24 cellular contexts compared by ENCODE assay signal in genomic region chr6:80696268-80696667, GRCh38.
"Had no signal": no experiment of that assay in that cellular context is flagged by ENCODE, and none has a peak within 500 bp of the region (broad histone marks: within the 10 kb centered on the region; RNA-seq: fewer than 3 reads in every experiment).

No MANE protein-coding gene starts in this region.

- H3K9me3 ChIP-seq: Peyer's patch, SJCRH30 had no signal

- DNase-seq: IMR-90; Karpas-422; KG1; MG63; NCI-H1092; NCI-H1105 treated with DMSO at 0.1 percent for 48 hours; NCI-H1417 treated with DMSO at 0.1 percent for 48 hours; NCI-H146; NCI-H1694 treated with DMSO at 0.1 percent for 48 hours; NCI-H1930; NCI-H2081; NCI-H2107; NCI-H2227 treated with DMSO at 0.1 percent for 48 hours; NCI-H524; NCI-H526 treated with DMSO at 0.1 percent for 48 hours; NCI-H748 treated with DMSO at 0.1 percent for 48 hours; NK-92 treated with Interleukin-12 subunit alpha and Interleukin-12 subunit beta, amount 100 ng/mL, for 24 hours; PC-9; Peyer's patch; SHP77 treated with DMSO at 0.1 percent for 48 hours; SJCRH30 had no signal

- H3K4me2 ChIP-seq: PC-9 had no signal

- H3K4me1 ChIP-seq: Peyer's patch, SJCRH30 had no signal

- ATAC-seq: HepG2, Right ventricle myocardium inferior, SK-N-SH treated with all-trans-retinoic acid at 6 μM for 48 hours had no signal

- H3K27me3 ChIP-seq: MG63, Peyer's patch, SJCRH30 had no signal

- H3K36me3 ChIP-seq: MG63, Peyer's patch, SJCRH30 had no signal

- H2AFZ ChIP-seq: PC-9 had no signal

- H3K4me3 ChIP-seq: MG63, PC-9, Peyer's patch, SJCRH30 had no signal

- H3K27ac ChIP-seq: PC-9, Peyer's patch, SJCRH30 had no signal
